In genomic region chr11:55624531-55624930, GRCh38 we compare ENCODE assay signal across 27 cellular contexts. TPM values are rescaled to one million over a fixed set of nuclear protein-coding genes. Genes with fewer than 3 reads are reported as not detected.
DNase-seq lines count a peak whose midpoint lies in the region; ATAC-seq, FAIRE-seq and TF ChIP-seq lines count a peak whose summit lies in the region.
"Had no signal": no experiment of that assay in that cellular context is flagged by ENCODE, and none has a peak within 500 bp of the region (broad histone marks: within the 10 kb centered on the region; RNA-seq: fewer than 3 reads in every experiment).

No MANE protein-coding gene starts in this region.

- no peak for FAIRE-seq in GM12878 (lab: Jason Lieb, UNC)
- FAIRE-seq: A204.1, D721Med, G401.6, GM12891, GM19239 had no signal

- peak; percentile 72 for ATAC-seq in HG03432 (IDR thresholded peaks at IDR 0.05; ENCODE audit: unreplicated experiment)
- no peak for ATAC-seq in PC-3
- ATAC-seq in GM12878, result 0 out of 3 replicates have a peak, but pooled peaks have one; percentile 30
- ATAC-seq in GM19328 (IDR thresholded peaks at IDR 0.05; ENCODE audit: unreplicated experiment), result no peak
- no peak for ATAC-seq in HG03469 (IDR thresholded peaks at IDR 0.05; ENCODE audit: unreplicated experiment)
- no peak for ATAC-seq in HG02973 (IDR thresholded peaks at IDR 0.05; ENCODE audit: unreplicated experiment)

- no peak overlapping the region for H3K27ac ChIP-seq in PC-3 (ENCODE audit: low read length)
- no peak overlapping the region for H3K27ac ChIP-seq in GM12878 (ENCODE audit: control insufficient read depth, insufficient read depth)
- H3K27ac ChIP-seq: BLaER1 had no signal

- WGBS in GM12878 (ENCODE audit: insufficient coverage, insufficient replicate concordance, low lambda C conversion rate, missing lambda C conversion rate), result 82% methylated on average over 1 of the region's 1 CpG

- RAD21 ChIA-PET in GM12878 (lab: Charles Lee; ENCODE audit: unreplicated experiment), result no interaction called here

- intact Hi-C loops in PC-3 (cut with micrococcal nuclease), result no loop called here
- intact Hi-C loops in GM12878 (cut with micrococcal nuclease; ENCODE audit: unreplicated experiment), result no loop called here

- no peak overlapping the region for H2AFZ ChIP-seq in PC-3 (ENCODE audit: low read length)
- H2AFZ ChIP-seq in GM12878 (ENCODE audit: control insufficient read depth, low read depth, low read length), result no peak overlapping the region

- no peak overlapping the region for H3K9ac ChIP-seq in PC-3 (ENCODE audit: low read length)
- no peak overlapping the region for H3K9ac ChIP-seq in GM12878 (ENCODE audit: control insufficient read depth, insufficient read depth, low read length)
- H3K9ac ChIP-seq: BLaER1 had no signal

- no peaks in the 10 kb centered on the region for H3K36me3 ChIP-seq in PC-3 (ENCODE audit: low read depth, low read length)
- H3K36me3 ChIP-seq in GM12878 (ENCODE audit: control insufficient read depth in 2 of 2, insufficient read depth in 2 of 2, low read length in 1 of 2), result no peaks in the 10 kb centered on the region
- H3K36me3 ChIP-seq: BE2C, BLaER1 had no signal

- TF ChIP-seq CTCF in PC-3 (conservative IDR thresholded peaks at IDR 0.05; ENCODE audit: low read depth, low read length), result no peak
- no peak for TF ChIP-seq CTCF in GM12878 (IDR thresholded peaks at IDR 0.05 in 2 of 3, conservative IDR thresholded peaks at IDR 0.05 in 1 of 3; ENCODE audit: control insufficient read depth in 2 of 3, extremely low read depth in 1 of 3, insufficient read depth in 1 of 3, low read depth in 3 of 3, low read length in 3 of 3)

- no peaks in the 10 kb centered on the region for H4K20me1 ChIP-seq in PC-3 (ENCODE audit: low read length)
- H4K20me1 ChIP-seq in GM12878 (ENCODE audit: control insufficient read depth, insufficient read depth), result no peaks in the 10 kb centered on the region
- H4K20me1 ChIP-seq: BLaER1 had no signal

- H3K79me2 ChIP-seq in PC-3 (ENCODE audit: low read length) (no peaks in the 10 kb centered on the region), GM12878 (ENCODE audit: control insufficient read depth, insufficient read depth, low read length) (no peaks in the 10 kb centered on the region)

- no peak for TF ChIP-seq RAD21 in GM12878 (IDR thresholded peaks at IDR 0.05; ENCODE audit: insufficient read depth, low read depth, low read length)

- no peaks in the 10 kb centered on the region for H3F3A ChIP-seq in PC-3 (ENCODE audit: low read length, unreplicated experiment)

- SMC1A ChIA-PET in GM12878 (lab: Charles Lee; ENCODE audit: uncharacterized antibody, unreplicated experiment), result no interaction called here

- CTCF ChIA-PET in PC-3 (lab: Charles Lee), result no interaction called here
- CTCF ChIA-PET in GM12878 (lab: Yijun Ruan, JAX), result no interaction called here

- H3K9me2 ChIP-seq in PC-3 (replicated peaks; ENCODE audit: low read length), result no peaks in the 10 kb centered on the region

- H3K4me3 ChIP-seq in PC-3 (ENCODE audit: low read length) (no peak overlapping the region), GM12878 (no peak overlapping the region)
- H3K4me3 ChIP-seq: BLaER1 had no signal

- H3K4me2 ChIP-seq in PC-3 (ENCODE audit: low read length), result no peak overlapping the region
- no peak overlapping the region for H3K4me2 ChIP-seq in GM12878 (ENCODE audit: control insufficient read depth, insufficient read depth)
- H3K4me2 ChIP-seq: BLaER1 had no signal

- POLR2A ChIA-PET in PC-3 (lab: Charles Lee; ENCODE audit: unreplicated experiment) (no interaction called here), GM12878 (lab: Charles Lee) (no interaction called here)

- H3K9me3 ChIP-seq in PC-3 (ENCODE audit: low read length), result no peaks in the 10 kb centered on the region
- no peaks in the 10 kb centered on the region for H3K9me3 ChIP-seq in GM12878 (replicated peaks; ENCODE audit: control insufficient read depth, insufficient read depth, low read length)
- H3K9me3 ChIP-seq: BE2C, Caco-2 had no signal

- TF ChIP-seq EP300 in GM12878 (IDR thresholded peaks at IDR 0.05; ENCODE audit: borderline replicate concordance in 1 of 2, control insufficient read depth in 1 of 2, low read depth in 2 of 2, low read length in 2 of 2), result no peak

- H3K4me1 ChIP-seq in PC-3 (ENCODE audit: insufficient read depth, low read length) (no peaks in the 10 kb centered on the region), GM12878 (ENCODE audit: control insufficient read depth, insufficient read depth, low read length) (no peaks in the 10 kb centered on the region)
- H3K4me1 ChIP-seq: BE2C, BLaER1, Caco-2 had no signal

- no peaks in the 10 kb centered on the region for H3K27me3 ChIP-seq in PC-3 (ENCODE audit: low read length)
- no peaks in the 10 kb centered on the region for H3K27me3 ChIP-seq in GM12878 (replicated peaks in 1 of 2; ENCODE audit: control insufficient read depth in 2 of 2, insufficient read depth in 2 of 2, low read length in 1 of 2)
- H3K27me3 ChIP-seq: BE2C, BLaER1 had no signal

- in situ Hi-C loops in GM12878 (cut with MboI), result no loop called here

- DNase-seq in PC-3 (peak; percentile 53), GM12878 (ENCODE audit: low read depth, low spot score) (no peak), NCI-H82 (lab: John Stamatoyannopoulos, UW) (no peak)
- DNase-seq: 8988T; ACHN; BE2C; C1 segment of cervical spinal cord; Caco-2; Calu3; CD4-positive, alpha-beta memory T cell; CD4-positive, CD25-positive, alpha-beta regulatory T cell; CD8-positive, alpha-beta memory T cell; DMS79 treated with DMSO at 0.1 percent for 48 hours; GF-D8 had no signal

- BruUV-seq in PC-3 (replicated peaks; lab: Mats Ljungman, UMichigan) (no TSS peak), GM12878 (replicated peaks; lab: Mats Ljungman, UMichigan) (no TSS peak)

- TF ChIP-seq POLR2A in GM12878 (IDR thresholded peaks at IDR 0.05; ENCODE audit: low read depth, low read length), result no peak

RNA-seq across cellular contexts. Expression of gene OR4P4, which starts 10.4 kb away (rescaled TPM):
- not detected in 2 replicates for total RNA-seq in PC-3 (2014; rRNA removed)
- not detected in 2 replicates for total RNA-seq in GM12878 (2013; cell fraction: nucleolus; rRNA removed)
- not detected in 2 replicates for total RNA-seq in GM12878 (2014; rRNA removed)
- total RNA-seq in GM12878 (2014; rRNA removed; fragmentation: Illumina TruSeq; extraction: Trizol), result not detected in 2 replicates
- total RNA-seq in GM12878 (2021), result not detected in 2 replicates
- polyA plus RNA-seq in GM12878 (2011; ENCODE audit: low read depth), result not detected
- polyA plus RNA-seq in GM12878 (2011; rRNA removed), result not detected in 2 replicates
- not detected in 2 replicates for polyA plus RNA-seq in GM12878 (2011; cell fraction: cytosol; rRNA removed)
- polyA plus RNA-seq in GM12878 (2011; cell fraction: nucleus; rRNA removed), result not detected in 2 replicates
- polyA plus RNA-seq in GM12878 (2012), result not detected in 2 replicates
- not detected in 2 replicates for polyA plus RNA-seq in GM12878 (2014; fragmentation: Illumina TruSeq; extraction: Trizol)
- not detected for polyA plus RNA-seq in GM12878 (2014; fragmentation: Nextera tagmentation; extraction: Ambion mirVana)
- not detected in 2 replicates for polyA plus RNA-seq in GM12878 (2014; rRNA removed)
- polyA plus RNA-seq in GM12878 (2016; fragmentation: Nextera tagmentation; extraction: Ambion mirVana), result not detected
- not detected in 2 replicates for polyA minus RNA-seq in GM12878 (2011; rRNA and poly(A)+ RNA removed)
- not detected in 2 replicates for polyA minus RNA-seq in GM12878 (2011; cell fraction: cytosol; rRNA and poly(A)+ RNA removed)
- polyA minus RNA-seq in GM12878 (2011; cell fraction: nucleus; rRNA and poly(A)+ RNA removed), result not detected in 2 replicates
- total RNA-seq: A673; Caco-2; Calu3; CD4-positive, alpha-beta memory T cell; CD4-positive, CD25-positive, alpha-beta regulatory T cell; CD8-positive, alpha-beta memory T cell had no signal
- polyA plus RNA-seq: AG04450; CD14-positive monocyte; CD4-positive, alpha-beta memory T cell; CD4-positive, CD25-positive, alpha-beta regulatory T cell; CD8-positive, alpha-beta memory T cell had no signal

RNA-seq across cellular contexts. Expression of gene OR4C11, which starts 17.1 kb away (rescaled TPM):
- total RNA-seq in PC-3 (2014; rRNA removed) (not detected in 2 replicates), GM12878 (2014; rRNA removed) (not detected in 2 replicates), GM12878 (2014; rRNA removed; fragmentation: Illumina TruSeq; extraction: Trizol) (not detected in 2 replicates), GM12878 (2021) (not detected in 2 replicates)
- not detected in 2 replicates for total RNA-seq in GM12878 (2013; cell fraction: nucleolus; rRNA removed)
- polyA plus RNA-seq in GM12878 (2011; ENCODE audit: low read depth), result not detected
- polyA plus RNA-seq in GM12878 (2011; rRNA removed) (not detected in 2 replicates), GM12878 (2014; fragmentation: Illumina TruSeq; extraction: Trizol) (not detected in 2 replicates), GM12878 (2014; fragmentation: Nextera tagmentation; extraction: Ambion mirVana) (not detected), GM12878 (2014; rRNA removed) (not detected in 2 replicates), GM12878 (2016; fragmentation: Nextera tagmentation; extraction: Ambion mirVana) (not detected)
- not detected in 2 replicates for polyA plus RNA-seq in GM12878 (2011; cell fraction: cytosol; rRNA removed)
- polyA plus RNA-seq in GM12878 (2011; cell fraction: nucleus; rRNA removed), result not detected in 2 replicates
- not detected in 2 replicates for polyA plus RNA-seq in GM12878 (2012)
- not detected in 2 replicates for polyA minus RNA-seq in GM12878 (2011; rRNA and poly(A)+ RNA removed)
- polyA minus RNA-seq in GM12878 (2011; cell fraction: cytosol; rRNA and poly(A)+ RNA removed), result not detected in 2 replicates
- polyA minus RNA-seq in GM12878 (2011; cell fraction: nucleus; rRNA and poly(A)+ RNA removed), result not detected in 2 replicates
- total RNA-seq: A673; Caco-2; Calu3; CD4-positive, alpha-beta memory T cell; CD4-positive, CD25-positive, alpha-beta regulatory T cell; CD8-positive, alpha-beta memory T cell had no signal
- polyA plus RNA-seq: AG04450; CD14-positive monocyte; CD4-positive, alpha-beta memory T cell; CD4-positive, CD25-positive, alpha-beta regulatory T cell; CD8-positive, alpha-beta memory T cell had no signal

RNA-seq across cellular contexts. Expression of gene OR4S2, which starts 23.6 kb away (rescaled TPM):
- total RNA-seq in PC-3 (2014; rRNA removed), result not detected in 2 replicates
- total RNA-seq in GM12878 (2013; cell fraction: nucleolus; rRNA removed), result not detected in 2 replicates
- not detected in 2 replicates for total RNA-seq in GM12878 (2014; rRNA removed)
- not detected in 2 replicates for total RNA-seq in GM12878 (2014; rRNA removed; fragmentation: Illumina TruSeq; extraction: Trizol)
- not detected in 2 replicates for total RNA-seq in GM12878 (2021)
- polyA plus RNA-seq in GM12878 (2011; ENCODE audit: low read depth), result not detected
- polyA plus RNA-seq in GM12878 (2011; rRNA removed), result not detected in 2 replicates
- polyA plus RNA-seq in GM12878 (2011; cell fraction: cytosol; rRNA removed), result not detected in 2 replicates
- not detected in 2 replicates for polyA plus RNA-seq in GM12878 (2011; cell fraction: nucleus; rRNA removed)
- not detected in 2 replicates for polyA plus RNA-seq in GM12878 (2012)
- polyA plus RNA-seq in GM12878 (2014; fragmentation: Illumina TruSeq; extraction: Trizol), result not detected in 2 replicates
- not detected for polyA plus RNA-seq in GM12878 (2014; fragmentation: Nextera tagmentation; extraction: Ambion mirVana)
- polyA plus RNA-seq in GM12878 (2014; rRNA removed), result not detected in 2 replicates
- polyA plus RNA-seq in GM12878 (2016; fragmentation: Nextera tagmentation; extraction: Ambion mirVana), result not detected
- not detected in 2 replicates for polyA minus RNA-seq in GM12878 (2011; rRNA and poly(A)+ RNA removed)
- polyA minus RNA-seq in GM12878 (2011; cell fraction: cytosol; rRNA and poly(A)+ RNA removed), result not detected in 2 replicates
- 0.12 TPM in 1 of 2 replicates, not detected in the other for polyA minus RNA-seq in GM12878 (2011; cell fraction: nucleus; rRNA and poly(A)+ RNA removed)
- total RNA-seq: A673; Caco-2; Calu3; CD4-positive, alpha-beta memory T cell; CD4-positive, CD25-positive, alpha-beta regulatory T cell; CD8-positive, alpha-beta memory T cell had no signal
- polyA plus RNA-seq: AG04450; CD14-positive monocyte; CD4-positive, alpha-beta memory T cell; CD4-positive, CD25-positive, alpha-beta regulatory T cell; CD8-positive, alpha-beta memory T cell had no signal

RNA-seq across cellular contexts. Expression of gene OR4C6, which starts 37.5 kb away (rescaled TPM):
- total RNA-seq in PC-3 (2014; rRNA removed) (not detected in 2 replicates), GM12878 (2014; rRNA removed) (0.16 and 0.34 TPM in 2 replicates), GM12878 (2014; rRNA removed; fragmentation: Illumina TruSeq; extraction: Trizol) (0.18 and 0.27 TPM in 2 replicates), GM12878 (2021) (not detected in 2 replicates)
- total RNA-seq in GM12878 (2013; cell fraction: nucleolus; rRNA removed), result not detected in 2 replicates
- polyA plus RNA-seq in GM12878 (2011; ENCODE audit: low read depth), result not detected
- polyA plus RNA-seq in GM12878 (2011; rRNA removed) (0.30 and 0.52 TPM in 2 replicates), GM12878 (2014; fragmentation: Illumina TruSeq; extraction: Trizol) (0.22 and 0.59 TPM in 2 replicates), GM12878 (2014; fragmentation: Nextera tagmentation; extraction: Ambion mirVana) (under 1 TPM; 0.42 to 0.53 TPM), GM12878 (2014; rRNA removed) (0.16 TPM in 1 of 2 replicates, not detected in the other), GM12878 (2016; fragmentation: Nextera tagmentation; extraction: Ambion mirVana) (under 1 TPM in 1 of 2 experiments, not detected in 1; 0.60 TPM)
- polyA plus RNA-seq in GM12878 (2011; cell fraction: cytosol; rRNA removed), result 0.28 and 0.43 TPM in 2 replicates
- polyA plus RNA-seq in GM12878 (2011; cell fraction: nucleus; rRNA removed), result 0.67 and 1.4 TPM in 2 replicates
- not detected in 2 replicates for polyA plus RNA-seq in GM12878 (2012)
- 1.1 and 1.2 TPM in 2 replicates for polyA minus RNA-seq in GM12878 (2011; rRNA and poly(A)+ RNA removed)
- not detected in 2 replicates for polyA minus RNA-seq in GM12878 (2011; cell fraction: cytosol; rRNA and poly(A)+ RNA removed)
- polyA minus RNA-seq in GM12878 (2011; cell fraction: nucleus; rRNA and poly(A)+ RNA removed), result 0.73 and 1.5 TPM in 2 replicates
- total RNA-seq: A673; Caco-2; CD4-positive, alpha-beta memory T cell; CD4-positive, CD25-positive, alpha-beta regulatory T cell; CD8-positive, alpha-beta memory T cell had no signal
- polyA plus RNA-seq: AG04450; CD14-positive monocyte; CD4-positive, alpha-beta memory T cell; CD4-positive, CD25-positive, alpha-beta regulatory T cell; CD8-positive, alpha-beta memory T cell had no signal

RNA-seq across cellular contexts. Expression of gene OR4C16, which starts 52.6 kb away (rescaled TPM):
- not detected in 2 replicates for total RNA-seq in PC-3 (2014; rRNA removed)
- total RNA-seq in GM12878 (2013; cell fraction: nucleolus; rRNA removed), result not detected in 2 replicates
- total RNA-seq in GM12878 (2014; rRNA removed), result not detected in 2 replicates
- not detected in 2 replicates for total RNA-seq in GM12878 (2014; rRNA removed; fragmentation: Illumina TruSeq; extraction: Trizol)
- total RNA-seq in GM12878 (2021), result not detected in 2 replicates
- not detected for polyA plus RNA-seq in GM12878 (2011; ENCODE audit: low read depth)
- polyA plus RNA-seq in GM12878 (2011; rRNA removed), result not detected in 2 replicates
- polyA plus RNA-seq in GM12878 (2011; cell fraction: cytosol; rRNA removed), result not detected in 2 replicates
- polyA plus RNA-seq in GM12878 (2011; cell fraction: nucleus; rRNA removed), result not detected in 2 replicates
- not detected in 2 replicates for polyA plus RNA-seq in GM12878 (2012)
- not detected in 2 replicates for polyA plus RNA-seq in GM12878 (2014; fragmentation: Illumina TruSeq; extraction: Trizol)
- not detected for polyA plus RNA-seq in GM12878 (2014; fragmentation: Nextera tagmentation; extraction: Ambion mirVana)
- not detected in 2 replicates for polyA plus RNA-seq in GM12878 (2014; rRNA removed)
- not detected for polyA plus RNA-seq in GM12878 (2016; fragmentation: Nextera tagmentation; extraction: Ambion mirVana)
- polyA minus RNA-seq in GM12878 (2011; rRNA and poly(A)+ RNA removed), result not detected in 2 replicates
- polyA minus RNA-seq in GM12878 (2011; cell fraction: cytosol; rRNA and poly(A)+ RNA removed), result not detected in 2 replicates
- polyA minus RNA-seq in GM12878 (2011; cell fraction: nucleus; rRNA and poly(A)+ RNA removed), result not detected in 2 replicates
- total RNA-seq: A673; Caco-2; Calu3; CD4-positive, alpha-beta memory T cell; CD4-positive, CD25-positive, alpha-beta regulatory T cell; CD8-positive, alpha-beta memory T cell had no signal
- polyA plus RNA-seq: AG04450; CD14-positive monocyte; CD4-positive, alpha-beta memory T cell; CD4-positive, CD25-positive, alpha-beta regulatory T cell; CD8-positive, alpha-beta memory T cell had no signal

Comparison
In these comparisons a context has a peak if more than half of its experiments do, and no peak if none do; other contexts are left out.
1. ATAC-seq: peak in HG03432 (single experiment) and GM12878 (single experiment); none in PC-3 (single experiment), GM19328 (single experiment), HG03469 (single experiment) and HG02973 (single experiment).